Comparison of ENCODE assay signal across 22 cellular contexts in the genomic region with DNA sequence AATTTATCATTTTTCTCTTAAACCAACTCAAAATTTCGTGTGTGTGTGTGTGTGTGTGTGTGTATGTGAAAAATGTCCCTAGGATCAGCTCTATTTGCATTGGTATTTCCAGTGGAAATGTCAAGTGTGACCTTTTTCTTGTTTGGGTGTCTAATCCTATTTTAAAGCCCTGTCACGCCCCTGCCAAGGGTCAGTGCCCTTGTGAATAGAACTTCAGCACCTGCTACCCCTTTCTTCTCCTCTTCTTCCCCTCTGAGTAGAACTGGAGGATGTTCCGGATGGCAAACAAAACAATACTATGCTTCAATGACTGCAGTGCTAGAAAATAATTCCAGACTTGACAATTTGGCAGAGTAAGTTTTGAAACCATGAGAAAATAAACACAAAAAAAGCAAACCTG.
"Had no signal": no experiment of that assay in that cellular context is flagged by ENCODE, and none has a peak within 500 bp of the region (broad histone marks: within the 10 kb centered on the region; RNA-seq: fewer than 3 reads in every experiment).

No MANE protein-coding gene starts in this region.

- H3K4me1 Mint-ChIP-seq: activated naive CD4-positive, alpha-beta T cell treated with anti-CD3 and anti-CD28 coated beads, Interleukin-2, amount 10 ng/mL, durations not matched to agents 7 days and 5 days had no signal

- H3K4me3 ChIP-seq: spleen, tibial nerve had no signal

- H3K9me3 ChIP-seq: spleen, tibial nerve had no signal

- H3K4me1 ChIP-seq: tibial nerve had no signal

- H3K27ac Mint-ChIP-seq: activated CD4-positive, alpha-beta T cell treated with anti-CD3 and anti-CD28 coated beads, Interleukin-2, amount 10 ng/mL, durations not matched to agents 7 days and 5 days; activated CD8-positive, alpha-beta memory T cell treated with anti-CD3 and anti-CD28 coated beads, Interleukin-2, amount 10 ng/mL, durations not matched to agents 7 days and 5 days; activated CD8-positive, alpha-beta T cell treated with anti-CD3 and anti-CD28 coated beads for 36 hours; activated naive CD4-positive, alpha-beta T cell treated with anti-CD3 and anti-CD28 coated beads, Interleukin-2, amount 10 ng/mL, durations not matched to agents 7 days and 5 days; memory B cell; progenitor cell of endocrine pancreas; stimulated activated naive CD8-positive, alpha-beta T cell treated with anti-CD3 and anti-CD28 coated beads, Interleukin-15, Interleukin-2, amounts not matched to agents 100 ng/mL and 50 ng/mL, for 24 hours had no signal

- H3K27ac ChIP-seq: spleen, tibial nerve had no signal

- H3K27me3 Mint-ChIP-seq: activated CD4-positive, alpha-beta T cell treated with anti-CD3 and anti-CD28 coated beads, Interleukin-2, amount 10 ng/mL, durations not matched to agents 7 days and 5 days; activated CD8-positive, alpha-beta memory T cell treated with anti-CD3 and anti-CD28 coated beads, Interleukin-2, amount 10 ng/mL, durations not matched to agents 7 days and 5 days; stimulated activated naive CD8-positive, alpha-beta T cell treated with anti-CD3 and anti-CD28 coated beads, Interleukin-15, Interleukin-2, amounts not matched to agents 100 ng/mL and 50 ng/mL, for 24 hours had no signal

- ATAC-seq: activated CD4-positive, CD25-positive, alpha-beta regulatory T cell treated with anti-CD3 and anti-CD28 coated beads, Interleukin-2, amount 50 U/mL, for 24 hours; activated CD8-positive, alpha-beta memory T cell treated with anti-CD3 and anti-CD28 coated beads, Interleukin-2, amount 10 ng/mL, durations not matched to agents 7 days and 5 days; activated CD8-positive, alpha-beta T cell treated with anti-CD3 and anti-CD28 coated beads for 36 hours; esophagus mucosa; left ventricle myocardium superior had no signal

- H3K27me3 ChIP-seq: spleen, tibial nerve had no signal

- H3K9me3 Mint-ChIP-seq: activated CD4-positive, alpha-beta T cell treated with anti-CD3 and anti-CD28 coated beads, Interleukin-2, amount 10 ng/mL, durations not matched to agents 7 days and 5 days; activated CD8-positive, alpha-beta T cell treated with anti-CD3 and anti-CD28 coated beads for 36 hours; activated naive CD4-positive, alpha-beta T cell treated with anti-CD3 and anti-CD28 coated beads, Interleukin-2, amount 10 ng/mL, durations not matched to agents 7 days and 5 days; memory B cell had no signal

- H3K36me3 Mint-ChIP-seq: activated CD8-positive, alpha-beta memory T cell treated with anti-CD3 and anti-CD28 coated beads, Interleukin-2, amount 10 ng/mL, durations not matched to agents 7 days and 5 days; activated naive CD4-positive, alpha-beta T cell treated with anti-CD3 and anti-CD28 coated beads, Interleukin-2, amount 10 ng/mL, durations not matched to agents 7 days and 5 days had no signal

- H3K4me3 Mint-ChIP-seq: activated CD4-positive, alpha-beta T cell treated with anti-CD3 and anti-CD28 coated beads, Interleukin-2, amount 10 ng/mL, durations not matched to agents 7 days and 5 days; activated CD8-positive, alpha-beta memory T cell treated with anti-CD3 and anti-CD28 coated beads, Interleukin-2, amount 10 ng/mL, durations not matched to agents 7 days and 5 days; activated CD8-positive, alpha-beta T cell treated with anti-CD3 and anti-CD28 coated beads for 36 hours; activated naive CD4-positive, alpha-beta T cell treated with anti-CD3 and anti-CD28 coated beads, Interleukin-2, amount 10 ng/mL, durations not matched to agents 7 days and 5 days; memory B cell; stimulated activated naive CD8-positive, alpha-beta T cell treated with anti-CD3 and anti-CD28 coated beads, Interleukin-15, Interleukin-2, amounts not matched to agents 100 ng/mL and 50 ng/mL, for 24 hours had no signal

- DNase-seq: activated CD4-positive, alpha-beta T cell treated with anti-CD3 and anti-CD28 coated beads, Interleukin-2, amount 10 ng/mL, durations not matched to agents 7 days and 5 days; activated CD8-positive, alpha-beta memory T cell treated with anti-CD3 and anti-CD28 coated beads, Interleukin-2, amount 10 ng/mL, durations not matched to agents 7 days and 5 days; activated CD8-positive, alpha-beta T cell treated with anti-CD3 and anti-CD28 coated beads for 36 hours; activated effector memory CD4-positive, alpha-beta T cell treated with anti-CD3 and anti-CD28 coated beads, Interleukin-2, amount 50 U/mL, for 16 hours; activated naive CD4-positive, alpha-beta T cell treated with anti-CD3 and anti-CD28 coated beads, Interleukin-2, amount 10 ng/mL, durations not matched to agents 7 days and 5 days; activated T-cell treated with anti-CD3 and anti-CD28 coated beads for 4 hours; cortex of kidney; effector CD8-positive, alpha-beta T cell; glutamatergic neuron; hippocampal formation; left ventricle myocardium superior; retina; spleen; stimulated activated CD4-positive, alpha-beta T cell treated with anti-CD3 and anti-CD28 coated beads, Interleukin-4, amount 100 ng/mL, for 4 hours; substantia nigra had no signal

- FAIRE-seq: frontal cortex had no signal

- H3K36me3 ChIP-seq: spleen, tibial nerve had no signal
